Comparison of ENCODE assay signal across 20 cellular contexts in genomic region chr2:224160917-224161316, GRCh38.
A peak's percentile ranks its signal among the peaks of the same experiment; 100 is the strongest.
DNase-seq lines count a peak whose midpoint lies in the region; ATAC-seq, FAIRE-seq and TF ChIP-seq lines count a peak whose summit lies in the region.
"Had no signal": no experiment of that assay in that cellular context is flagged by ENCODE, and none has a peak within 500 bp of the region (broad histone marks: within the 10 kb centered on the region; RNA-seq: fewer than 3 reads in every experiment).

No MANE protein-coding gene starts in this region.

- H3K27ac ChIP-seq in GM23248 (no peak overlapping the region; the same call in 1 of the 2 replicates), astrocyte (ENCODE audit: low read depth, low read length) (no peak overlapping the region), ovary (no peak overlapping the region)
- H3K27ac ChIP-seq: hepatocyte, suprapubic skin had no signal

- CTCF ChIA-PET in activated CD8-positive, alpha-beta T cell treated with anti-CD3 and anti-CD28 coated beads, Interleukin-2, amount 10 ng/mL, durations not matched to agents 7 days and 5 days (lab: Charles Lee), result no interaction called here

- no peak overlapping the region for H3K27ac Mint-ChIP-seq in astrocyte (ENCODE audit: unreplicated experiment)
- H3K27ac Mint-ChIP-seq in activated CD8-positive, alpha-beta T cell treated with anti-CD3 and anti-CD28 coated beads, Interleukin-2, amount 10 ng/mL, durations not matched to agents 7 days and 5 days, result no peak overlapping the region
- H3K27ac Mint-ChIP-seq: dendritic cell treated with granulocyte-macrophage colony-stimulating factor and Interleukin-4, amounts not matched to agents 40 ng/mL and 50 ng/mL, for 4 days had no signal

- H3K9me3 ChIP-seq in GM23248 (ENCODE audit: low read depth) (no peaks in the 10 kb centered on the region), astrocyte (ENCODE audit: insufficient read depth, low read depth, low read length) (no peaks in the 10 kb centered on the region), ovary (no peaks in the 10 kb centered on the region)
- H3K9me3 ChIP-seq: Caco-2, suprapubic skin had no signal

- intact Hi-C loops in Right ventricle myocardium superior (cut with DNase I) (no loop called here), ovary (cut with DNase I) (no loop called here)

- H3K4me1 ChIP-seq in GM23248 (ENCODE audit: insufficient read depth), result peaks cover 49% of the 10 kb centered on the region
- H3K4me1 ChIP-seq in astrocyte (ENCODE audit: insufficient read depth, low read length), result peaks cover 43% of the 10 kb centered on the region
- H3K4me1 ChIP-seq in ovary (ENCODE audit: insufficient read depth), result peaks cover 11% of the 10 kb centered on the region
- H3K4me1 ChIP-seq: Caco-2, suprapubic skin had no signal

- H2AFZ ChIP-seq in GM23248 (no peak overlapping the region), astrocyte (ENCODE audit: low read depth, low read length) (peak overlapping the region; percentile 16)
- H2AFZ ChIP-seq: hepatocyte had no signal

- H3K9ac ChIP-seq in GM23248 (no peak overlapping the region), astrocyte (ENCODE audit: low read length) (no peak overlapping the region)

- peaks cover 19% of the 10 kb centered on the region for H3K4me1 Mint-ChIP-seq in astrocyte (ENCODE audit: low read depth, unreplicated experiment)
- no peaks in the 10 kb centered on the region for H3K4me1 Mint-ChIP-seq in activated CD8-positive, alpha-beta T cell treated with anti-CD3 and anti-CD28 coated beads, Interleukin-2, amount 10 ng/mL, durations not matched to agents 7 days and 5 days (ENCODE audit: low read depth)

- H3K4me2 ChIP-seq in GM23248 (ENCODE audit: unreplicated experiment), result no peak overlapping the region
- no peak overlapping the region for H3K4me2 ChIP-seq in astrocyte (ENCODE audit: low read length)
- H3K4me2 ChIP-seq: hepatocyte had no signal

- peaks cover 4% of the 10 kb centered on the region for H3K27me3 Mint-ChIP-seq in astrocyte (ENCODE audit: low read depth, unreplicated experiment)
- H3K27me3 Mint-ChIP-seq in activated CD8-positive, alpha-beta T cell treated with anti-CD3 and anti-CD28 coated beads, Interleukin-2, amount 10 ng/mL, durations not matched to agents 7 days and 5 days (ENCODE audit: low read depth), result peaks cover 7% of the 10 kb centered on the region

- H3K36me3 ChIP-seq in GM23248 (ENCODE audit: low read depth) (no peaks in the 10 kb centered on the region), astrocyte (ENCODE audit: insufficient read depth, low read length) (no peaks in the 10 kb centered on the region), ovary (no peaks in the 10 kb centered on the region)
- H3K36me3 ChIP-seq: suprapubic skin had no signal

- DNase-seq in GM23248, result peak; percentile 69
- DNase-seq in astrocyte (ENCODE audit: low read depth), result peak; percentile 56
- DNase-seq in Right ventricle myocardium superior, result peak; percentile 74
- DNase-seq in ovary, result peak; percentile 35 to 79 (median 53)
- no peak for DNase-seq in activated CD4-positive, alpha-beta T cell treated with anti-CD3 and anti-CD28 coated beads for 1 hour
- no peak for DNase-seq in GM19239 (ENCODE audit: insufficient read length, low spot score)
- DNase-seq in activated CD8-positive, alpha-beta T cell treated with anti-CD3 and anti-CD28 coated beads, Interleukin-2, amount 10 ng/mL, durations not matched to agents 7 days and 5 days, result no peak
- DNase-seq in HuH-7 (ENCODE audit: low spot score), result no peak
- DNase-seq: activated effector memory CD4-positive, alpha-beta T cell treated with anti-CD3 and anti-CD28 coated beads, Interleukin-2, amount 50 U/mL, for 16 hours; AML-193; Caco-2; kidney glomerular epithelial cell; NCI-H187 treated with DMSO at 0.1 percent for 48 hours; SIG-M5; stimulated activated CD4-positive, alpha-beta T cell treated with anti-CD3 and anti-CD28 coated beads, Interleukin-4, amount 100 ng/mL, for 1 hour had no signal

- POLR2A ChIA-PET in activated CD8-positive, alpha-beta T cell treated with anti-CD3 and anti-CD28 coated beads, Interleukin-2, amount 10 ng/mL, durations not matched to agents 7 days and 5 days (lab: Charles Lee), result no interaction called here

- TF ChIP-seq POLR2A in ovary (IDR thresholded peaks at IDR 0.05), result no peak

- TF ChIP-seq EP300 in ovary (IDR thresholded peaks at IDR 0.05), result no peak

- H3K9me2 ChIP-seq in GM23248 (ENCODE audit: insufficient read depth), result no peaks in the 10 kb centered on the region

- H3F3A ChIP-seq in GM23248 (ENCODE audit: insufficient read depth), result peaks cover 44% of the 10 kb centered on the region

- H3K4me3 Mint-ChIP-seq in astrocyte (ENCODE audit: unreplicated experiment), result no peak overlapping the region
- H3K4me3 Mint-ChIP-seq in activated CD8-positive, alpha-beta T cell treated with anti-CD3 and anti-CD28 coated beads, Interleukin-2, amount 10 ng/mL, durations not matched to agents 7 days and 5 days, result no peak overlapping the region
- H3K4me3 Mint-ChIP-seq: dendritic cell treated with granulocyte-macrophage colony-stimulating factor and Interleukin-4, amounts not matched to agents 40 ng/mL and 50 ng/mL, for 4 days had no signal

- H3K79me2 ChIP-seq in GM23248 (ENCODE audit: insufficient read depth) (no peaks in the 10 kb centered on the region), astrocyte (ENCODE audit: insufficient read depth, low read length) (no peaks in the 10 kb centered on the region)
- H3K79me2 ChIP-seq: hepatocyte had no signal

- H4K20me1 ChIP-seq in GM23248 (ENCODE audit: insufficient read depth) (no peaks in the 10 kb centered on the region), astrocyte (ENCODE audit: insufficient read depth, low read length) (no peaks in the 10 kb centered on the region)

- in situ Hi-C loops in GM23248 (cut with MboI), result no loop called here

- no peaks in the 10 kb centered on the region for H3K27me3 ChIP-seq in GM23248 (replicated peaks; ENCODE audit: insufficient read depth)
- no peaks in the 10 kb centered on the region for H3K27me3 ChIP-seq in astrocyte (ENCODE audit: insufficient read depth, low read length)
- no peaks in the 10 kb centered on the region for H3K27me3 ChIP-seq in ovary
- H3K27me3 ChIP-seq: hepatocyte, suprapubic skin had no signal

- no peak overlapping the region for H3K4me3 ChIP-seq in GM23248
- no peak overlapping the region for H3K4me3 ChIP-seq in astrocyte (ENCODE audit: insufficient read depth, low read depth, low read length)
- H3K4me3 ChIP-seq in ovary, result no peak overlapping the region
- H3K4me3 ChIP-seq: GM12878, hepatocyte, suprapubic skin had no signal

- H3K9me3 Mint-ChIP-seq in astrocyte (ENCODE audit: unreplicated experiment), result peaks cover 3% of the 10 kb centered on the region
- no peaks in the 10 kb centered on the region for H3K9me3 Mint-ChIP-seq in activated CD8-positive, alpha-beta T cell treated with anti-CD3 and anti-CD28 coated beads, Interleukin-2, amount 10 ng/mL, durations not matched to agents 7 days and 5 days (ENCODE audit: insufficient read depth)
- H3K9me3 Mint-ChIP-seq: dendritic cell treated with granulocyte-macrophage colony-stimulating factor and Interleukin-4, amounts not matched to agents 40 ng/mL and 50 ng/mL, for 4 days had no signal

- ATAC-seq in Right ventricle myocardium superior (ENCODE audit: poor library complexity), result no peak
- ATAC-seq in activated CD8-positive, alpha-beta T cell treated with anti-CD3 and anti-CD28 coated beads, Interleukin-2, amount 10 ng/mL, durations not matched to agents 7 days and 5 days, result no peak
- ATAC-seq: GM12878 had no signal

- no peak for TF ChIP-seq CTCF in astrocyte (IDR thresholded peaks at IDR 0.05; ENCODE audit: insufficient read depth, low read depth, low read length)
- no peak for TF ChIP-seq CTCF in ovary (IDR thresholded peaks at IDR 0.05)

- WGBS in GM23248 (ENCODE audit: low coverage in 1 of 2, low lambda C conversion rate in 2 of 2, missing lambda C conversion rate in 2 of 2), 2 experiments, result 90 to 95% methylated on average over 1 of the region's 1 CpG
- 79 to 90% (median 88%) methylated on average over 1 of the region's 1 CpG for WGBS in ovary, 3 donors

- FAIRE-seq in astrocyte (lab: Jason Lieb, UNC) (peak; percentile 32), GM19239 (lab: Jason Lieb, UNC) (no peak)
- FAIRE-seq: G401.6, GM12878 had no signal

- no peaks in the 10 kb centered on the region for H3K36me3 Mint-ChIP-seq in astrocyte (ENCODE audit: low read depth, unreplicated experiment)
- H3K36me3 Mint-ChIP-seq in activated CD8-positive, alpha-beta T cell treated with anti-CD3 and anti-CD28 coated beads, Interleukin-2, amount 10 ng/mL, durations not matched to agents 7 days and 5 days (ENCODE audit: low read depth), result no peaks in the 10 kb centered on the region

Comparison
In these comparisons a context has a peak if more than half of its experiments do, and no peak if none do; other contexts are left out.
1. DNase-seq: peak in GM23248 (single experiment), astrocyte (single experiment), Right ventricle myocardium superior (single experiment) and ovary (5 of 5); none in activated CD4-positive, alpha-beta T cell treated with anti-CD3 and anti-CD28 coated beads for 1 hour (single experiment), GM19239 (single experiment), activated CD8-positive, alpha-beta T cell treated with anti-CD3 and anti-CD28 coated beads, Interleukin-2, amount 10 ng/mL, durations not matched to agents 7 days and 5 days (single experiment) and HuH-7 (single experiment).